ENCODE assay signal across 20 cellular contexts in genomic region chr4:28232376-28232775, GRCh38.
DNase-seq lines count a peak whose midpoint lies in the region; ATAC-seq, FAIRE-seq and TF ChIP-seq lines count a peak whose summit lies in the region.
"Had no signal": no experiment of that assay in that cellular context is flagged by ENCODE, and none has a peak within 500 bp of the region (broad histone marks: within the 10 kb centered on the region; RNA-seq: fewer than 3 reads in every experiment).

No MANE protein-coding gene starts in this region.

- BruUV-seq in IMR-90 (replicated peaks; lab: Mats Ljungman, UMichigan) (no TSS peak), Calu3 (replicated peaks; lab: Mats Ljungman, UMichigan) (no TSS peak)

- H4K20me1 ChIP-seq in IMR-90 (ENCODE audit: insufficient read depth, low read length) (no peaks in the 10 kb centered on the region), keratinocyte (ENCODE audit: control insufficient read depth, extremely low read depth, insufficient read depth, low read length) (no peaks in the 10 kb centered on the region)

- H3K36me3 ChIP-seq in IMR-90 (ENCODE audit: control insufficient read depth, insufficient read depth, low read length) (no peaks in the 10 kb centered on the region), bronchial epithelial cell (ENCODE audit: control insufficient read depth, insufficient read depth, low read length) (no peaks in the 10 kb centered on the region), keratinocyte (ENCODE audit: control insufficient read depth in 2 of 2, extremely low read depth in 1 of 2, insufficient read depth in 2 of 2, low read length in 2 of 2) (no peaks in the 10 kb centered on the region)

- H3K9ac ChIP-seq in IMR-90 (ENCODE audit: low read depth, low read length) = no peak overlapping the region
- H3K9ac ChIP-seq in keratinocyte (ENCODE audit: control insufficient read depth, extremely low read depth, insufficient read depth, low read length) = no peak overlapping the region
- H3K9ac ChIP-seq: GM23248 had no signal

- intact Hi-C loops in IMR-90 (cut with micrococcal nuclease) = no loop called here
- intact Hi-C loops in Calu3 (cut with micrococcal nuclease; ENCODE audit: unreplicated experiment) = no loop called here

- peak overlapping the region; percentile 6; the same call in 1 of the 3 replicates for H2BK15ac ChIP-seq in IMR-90 (ENCODE audit: low read depth, low read length)

- POLR2A ChIA-PET in IMR-90 (lab: Charles Lee; ENCODE audit: unreplicated experiment) = no interaction called here

- no peak overlapping the region for H3K23ac ChIP-seq in IMR-90 (ENCODE audit: low read depth, low read length)

- H3K4me1 Mint-ChIP-seq in Calu3 (ENCODE audit: low read depth, unreplicated experiment) = no peaks in the 10 kb centered on the region
- H3K4me1 Mint-ChIP-seq: CD4-positive, alpha-beta memory T cell had no signal

- no peak overlapping the region for H4K91ac ChIP-seq in IMR-90 (ENCODE audit: insufficient read depth, low read depth, low read length)

- DNase-seq in HPDE6-E6E7 (ENCODE audit: extremely low spot score) = peak; percentile 4
- no peak for DNase-seq in IMR-90
- DNase-seq in bronchial epithelial cell (ENCODE audit: low read depth) = peak; percentile 31
- DNase-seq in keratinocyte (ENCODE audit: low read depth, low spot score) = no peak
- no peak for DNase-seq in NOMO-1 (lab: John Stamatoyannopoulos, UW; ENCODE audit: unreplicated experiment in 2 of 2)
- DNase-seq in anterior cingulate cortex (lab: John Stamatoyannopoulos, UW) = no peak
- DNase-seq in Calu3 = no peak
- DNase-seq: C1 segment of cervical spinal cord; CD4-positive, alpha-beta memory T cell; COR-L47; DMS153; DND-41; GM23248; H7; HCEC 1CT had no signal

- no peaks in the 10 kb centered on the region for H3K9me1 ChIP-seq in IMR-90 (ENCODE audit: insufficient read depth, low read length)
- H3K9me1 ChIP-seq in keratinocyte (ENCODE audit: control insufficient read depth, extremely low read depth, insufficient read depth, low read length) = no peaks in the 10 kb centered on the region

- WGBS in IMR-90 (ENCODE audit: extremely low coverage in 2 of 2, insufficient read length in 1 of 2), 2 experiments = no CpG with 5 or more reads among the region's 2 CpGs

- H4K5ac ChIP-seq in IMR-90 (ENCODE audit: low read depth, low read length) = no peak overlapping the region

- H3K4me1 ChIP-seq in IMR-90 (ENCODE audit: control insufficient read depth, insufficient read depth, low read length) (peaks cover 7% of the 10 kb centered on the region; the same call in 1 of the 2 replicates), keratinocyte (ENCODE audit: control insufficient read depth, extremely low read depth, insufficient read depth, low read length) (peaks cover 21% of the 10 kb centered on the region)

- H3K79me2 ChIP-seq in keratinocyte (ENCODE audit: control insufficient read depth, insufficient read depth, low read length) = no peaks in the 10 kb centered on the region

- no peaks in the 10 kb centered on the region for H3K9me3 Mint-ChIP-seq in Calu3 (ENCODE audit: low read depth, unreplicated experiment)

- no peak overlapping the region for H4K8ac ChIP-seq in IMR-90 (ENCODE audit: low read depth in 2 of 2, low read length in 2 of 2)

- H2AK9ac ChIP-seq in IMR-90 (replicated peaks; ENCODE audit: low read depth, low read length, poor library complexity) = no peak overlapping the region

- ATAC-seq in IMR-90 (ENCODE audit: low read depth) (no peak), HG03439 (IDR thresholded peaks at IDR 0.05; ENCODE audit: unreplicated experiment) (no peak)

- no peaks in the 10 kb centered on the region for H3K27me3 ChIP-seq in IMR-90 (ENCODE audit: control insufficient read depth, insufficient read depth, low read length)
- no peaks in the 10 kb centered on the region for H3K27me3 ChIP-seq in bronchial epithelial cell (ENCODE audit: control insufficient read depth, insufficient read depth, low read length)
- H3K27me3 ChIP-seq in keratinocyte (ENCODE audit: control insufficient read depth, extremely low read depth, insufficient read depth, low read length) = no peaks in the 10 kb centered on the region

- no peak overlapping the region for H3K14ac ChIP-seq in IMR-90 (replicated peaks; ENCODE audit: low read depth, low read length)

- H3K27me3 Mint-ChIP-seq in Calu3 (ENCODE audit: unreplicated experiment) = no peaks in the 10 kb centered on the region
- H3K27me3 Mint-ChIP-seq: CD4-positive, alpha-beta memory T cell had no signal

- TF ChIP-seq POLR2A in IMR-90 (IDR thresholded peaks at IDR 0.05; ENCODE audit: low read depth, low read length) = no peak

- FAIRE-seq in bronchial epithelial cell (lab: Jason Lieb, UNC) (no peak), keratinocyte (lab: Jason Lieb, UNC) (peak; percentile 68)
- FAIRE-seq: G401.6, GM12892, GM19239, H1 had no signal

- TF ChIP-seq CTCF in IMR-90 (conservative IDR thresholded peaks at IDR 0.05; ENCODE audit: low read depth, low read length) (no peak), bronchial epithelial cell (IDR thresholded peaks at IDR 0.05; ENCODE audit: insufficient read depth, low read length, severe bottlenecking) (no peak), keratinocyte (optimal IDR thresholded peaks at IDR 0.05 in 1 of 3, IDR thresholded peaks at IDR 0.05 in 1 of 3, conservative IDR thresholded peaks at IDR 0.05 in 1 of 3; ENCODE audit: extremely low read depth in 1 of 3, insufficient read depth in 2 of 3, low read length in 3 of 3) (no peak), Calu3 (IDR thresholded peaks at IDR 0.05; ENCODE audit: unreplicated experiment) (no peak)

- H2AFZ ChIP-seq in IMR-90 (replicated peaks; ENCODE audit: low read length, poor library complexity) = no peak overlapping the region
- no peak overlapping the region for H2AFZ ChIP-seq in keratinocyte (ENCODE audit: control insufficient read depth, low read length)

- H3K56ac ChIP-seq in IMR-90 (ENCODE audit: extremely low read depth, insufficient read depth, low read length) = no peak overlapping the region

- H3K4me2 ChIP-seq in IMR-90 (ENCODE audit: low read depth, low read length) = no peak overlapping the region
- H3K4me2 ChIP-seq in keratinocyte (ENCODE audit: control insufficient read depth, extremely low read depth, insufficient read depth, low read depth, low read length) = peak overlapping the region; percentile 0

- no peak overlapping the region for H3K18ac ChIP-seq in IMR-90 (ENCODE audit: low read depth, low read length)

- H3K4me3 ChIP-seq in IMR-90 (ENCODE audit: insufficient read depth, low read depth, low read length) = no peak overlapping the region
- no peak overlapping the region for H3K4me3 ChIP-seq in bronchial epithelial cell (ENCODE audit: low read depth, low read length)
- no peak overlapping the region for H3K4me3 ChIP-seq in keratinocyte (ENCODE audit: control insufficient read depth in 2 of 3, extremely low read depth in 1 of 3, insufficient read depth in 2 of 3, low read depth in 1 of 3, low read length in 3 of 3)
- H3K4me3 ChIP-seq: GM23248 had no signal

- no peak overlapping the region for H3K4me3 Mint-ChIP-seq in Calu3 (ENCODE audit: low read depth, unreplicated experiment)
- H3K4me3 Mint-ChIP-seq: CD4-positive, alpha-beta memory T cell had no signal

- H3K27ac Mint-ChIP-seq in Calu3 (ENCODE audit: unreplicated experiment) = no peak overlapping the region
- H3K27ac Mint-ChIP-seq: CD4-positive, alpha-beta memory T cell had no signal

- H3K27ac ChIP-seq in IMR-90 (ENCODE audit: insufficient read depth, low read length) (no peak overlapping the region), keratinocyte (ENCODE audit: control insufficient read depth, insufficient read depth, low read length) (no peak overlapping the region)
- H3K27ac ChIP-seq: GM23248 had no signal

- H3K79me1 ChIP-seq in IMR-90 (ENCODE audit: low read depth in 1 of 2, low read length in 2 of 2) = no peaks in the 10 kb centered on the region

- dilution Hi-C loops in IMR-90 (cut with HindIII; ENCODE audit: low sequenced_read_pairs, unreplicated experiment) (no loop called here), keratinocyte (cut with MboI; ENCODE audit: extremely low pct_ligation_motif_present, low sequenced_read_pairs) (no loop called here)

- no peak overlapping the region for H3K4ac ChIP-seq in IMR-90 (ENCODE audit: low read depth, low read length)

- no peak for TF ChIP-seq RAD21 in IMR-90 (IDR thresholded peaks at IDR 0.05; ENCODE audit: low read length)

- in situ Hi-C loops in IMR-90 (cut with MboI; ENCODE audit: low sequenced_read_pairs) = no loop called here

- no peak overlapping the region for H2AK5ac ChIP-seq in IMR-90 (ENCODE audit: low read depth, low read length)

- H2BK20ac ChIP-seq in IMR-90 (ENCODE audit: low read depth, low read length) = no peak overlapping the region

- H3K9me3 ChIP-seq in IMR-90 (ENCODE audit: control insufficient read depth, insufficient read depth, low read length) (no peaks in the 10 kb centered on the region), keratinocyte (ENCODE audit: control insufficient read depth, low read depth, low read length) (no peaks in the 10 kb centered on the region)

- no peak overlapping the region for H2BK120ac ChIP-seq in IMR-90 (ENCODE audit: low read depth, low read length)

- no peak overlapping the region for H2BK5ac ChIP-seq in IMR-90 (ENCODE audit: low read depth, low read length, poor library complexity, severe bottlenecking)

- CTCF ChIA-PET in IMR-90 (lab: Yijun Ruan, JAX) (no interaction called here), Calu3 (lab: Charles Lee) (no interaction called here)

- no peaks in the 10 kb centered on the region for H3K36me3 Mint-ChIP-seq in Calu3 (ENCODE audit: insufficient read depth, unreplicated experiment)
- H3K36me3 Mint-ChIP-seq: CD4-positive, alpha-beta memory T cell had no signal

TF ChIP-seq in IMR-90, 13 proteins besides CTCF, POLR2A, EP300 and RAD21:
- TF ChIP-seq FOS (IDR thresholded peaks at IDR 0.05; ENCODE audit: low read depth, low read length) = no peak
TF ChIP-seq in IMR-90: peak in this region for 0.

Comparison
In these comparisons a context has a peak if more than half of its experiments do, and no peak if none do; other contexts are left out.
1. DNase-seq: peak in HPDE6-E6E7 (single experiment) and bronchial epithelial cell (single experiment); none in IMR-90 (single experiment), keratinocyte (single experiment), NOMO-1 (0 of 2), anterior cingulate cortex (0 of 58) and Calu3 (single experiment).